23 cellular contexts compared by ENCODE assay signal in genomic region chr18:48109961-48110493, GRCh38.
"Had no signal": no experiment of that assay in that cellular context is flagged by ENCODE, and none has a peak within 500 bp of the region (broad histone marks: within the 10 kb centered on the region; RNA-seq: fewer than 3 reads in every experiment).

No MANE protein-coding gene starts in this region.

- H3K4me3 Mint-ChIP-seq: activated CD4-positive, alpha-beta T cell treated with anti-CD3 and anti-CD28 coated beads, Interleukin-2, amount 10 ng/mL, durations not matched to agents 24 days and 14 days; activated CD8-positive, alpha-beta memory T cell treated with anti-CD3 and anti-CD28 coated beads, Interleukin-2, amount 10 ng/mL, durations not matched to agents 7 days and 5 days; activated naive CD4-positive, alpha-beta T cell treated with anti-CD3 and anti-CD28 coated beads, Interleukin-2, amount 50 U/mL, for 24 hours; activated T-cell treated with anti-CD3 and anti-CD28 coated beads, Interleukin-2, amount 50 U/mL, for 24 hours; activated T-helper 1 cell treated with anti-CD3 and anti-CD28 coated beads, Interleukin-12 subunit alpha, Interleukin-12 subunit beta, Interleukin-2, Interleukin-4 antibody, amounts not matched to agents 30 ng/mL and 10 ng/mL and 1 ng/mL, durations not matched to agents 14 hours and 24 hours and 36 hours; T-helper 17 cell; WTC11 had no signal

- H3K27ac Mint-ChIP-seq: activated CD4-positive, alpha-beta T cell treated with anti-CD3 and anti-CD28 coated beads, Interleukin-2, amount 10 ng/mL, durations not matched to agents 24 days and 14 days; activated CD8-positive, alpha-beta memory T cell treated with anti-CD3 and anti-CD28 coated beads, Interleukin-2, amount 10 ng/mL, durations not matched to agents 7 days and 5 days; activated naive CD4-positive, alpha-beta T cell treated with anti-CD3 and anti-CD28 coated beads, Interleukin-2, amount 50 U/mL, for 24 hours; activated T-cell treated with anti-CD3 and anti-CD28 coated beads, Interleukin-2, amount 50 U/mL, for 24 hours; activated T-helper 1 cell treated with anti-CD3 and anti-CD28 coated beads, Interleukin-12 subunit alpha, Interleukin-12 subunit beta, Interleukin-2, Interleukin-4 antibody, amounts not matched to agents 30 ng/mL and 10 ng/mL and 1 ng/mL, durations not matched to agents 14 hours and 24 hours and 36 hours; T-helper 17 cell; WTC11 had no signal

- H3K27me3 ChIP-seq: breast epithelium had no signal

- H3K9me3 ChIP-seq: breast epithelium had no signal

- H3K9ac ChIP-seq: KMS-11 had no signal

- DNase-seq: activated CD4-positive, alpha-beta T cell treated with anti-CD3 and anti-CD28 coated beads, Interleukin-2, amount 10 ng/mL, durations not matched to agents 24 days and 14 days; activated CD4-positive, alpha-beta T cell treated with anti-CD3 and anti-CD28 coated beads, Interleukin-2, amount 50 U/mL, for 48 hours; activated CD4-positive, CD25-positive, alpha-beta regulatory T cell treated with anti-CD3 and anti-CD28 coated beads, Interleukin-2, amount 50 U/mL, for 72 hours; activated CD8-positive, alpha-beta memory T cell treated with anti-CD3 and anti-CD28 coated beads, Interleukin-2, amount 10 ng/mL, durations not matched to agents 7 days and 5 days; activated effector memory CD4-positive, alpha-beta T cell treated with Interleukin-2 at 50 U/mL for 16 hours; activated naive CD4-positive, alpha-beta T cell; activated T-cell treated with anti-CD3 and anti-CD28 coated beads, Interleukin-2, amount 50 U/mL, for 24 hours; aorta; caudate nucleus; MM.1S; NCI-H1105; NCI-H1436; NCI-H1694 treated with DMSO at 0.1 percent for 48 hours; NCI-H2171; NCI-H226; SHP77 treated with DMSO at 0.1 percent for 48 hours; T-helper 17 cell; T-helper 9 cell had no signal

- H3K4me1 Mint-ChIP-seq: activated naive CD4-positive, alpha-beta T cell treated with anti-CD3 and anti-CD28 coated beads, Interleukin-2, amount 50 U/mL, for 24 hours had no signal

- H3K36me3 ChIP-seq: breast epithelium had no signal

- ATAC-seq: activated CD8-positive, alpha-beta memory T cell treated with anti-CD3 and anti-CD28 coated beads, Interleukin-2, amount 10 ng/mL, durations not matched to agents 7 days and 5 days; T-helper 17 cell; WTC11 had no signal

- H3K9me3 Mint-ChIP-seq: activated CD4-positive, alpha-beta T cell treated with anti-CD3 and anti-CD28 coated beads, Interleukin-2, amount 10 ng/mL, durations not matched to agents 24 days and 14 days; activated naive CD4-positive, alpha-beta T cell treated with anti-CD3 and anti-CD28 coated beads, Interleukin-2, amount 50 U/mL, for 24 hours; activated T-cell treated with anti-CD3 and anti-CD28 coated beads, Interleukin-2, amount 50 U/mL, for 24 hours; activated T-helper 1 cell treated with anti-CD3 and anti-CD28 coated beads, Interleukin-12 subunit alpha, Interleukin-12 subunit beta, Interleukin-2, Interleukin-4 antibody, amounts not matched to agents 30 ng/mL and 10 ng/mL and 1 ng/mL, durations not matched to agents 14 hours and 24 hours and 36 hours; WTC11 had no signal

- H3K4me3 ChIP-seq: breast epithelium had no signal

- H3K4me2 ChIP-seq: KMS-11 had no signal

- H3K36me3 Mint-ChIP-seq: activated CD8-positive, alpha-beta memory T cell treated with anti-CD3 and anti-CD28 coated beads, Interleukin-2, amount 10 ng/mL, durations not matched to agents 7 days and 5 days; activated naive CD4-positive, alpha-beta T cell treated with anti-CD3 and anti-CD28 coated beads, Interleukin-2, amount 50 U/mL, for 24 hours; WTC11 had no signal

- H3K4me1 ChIP-seq: breast epithelium had no signal

- H3K27ac ChIP-seq: breast epithelium, KMS-11 had no signal
